ENCODE assay signal across 9 cellular contexts in the genomic region with DNA sequence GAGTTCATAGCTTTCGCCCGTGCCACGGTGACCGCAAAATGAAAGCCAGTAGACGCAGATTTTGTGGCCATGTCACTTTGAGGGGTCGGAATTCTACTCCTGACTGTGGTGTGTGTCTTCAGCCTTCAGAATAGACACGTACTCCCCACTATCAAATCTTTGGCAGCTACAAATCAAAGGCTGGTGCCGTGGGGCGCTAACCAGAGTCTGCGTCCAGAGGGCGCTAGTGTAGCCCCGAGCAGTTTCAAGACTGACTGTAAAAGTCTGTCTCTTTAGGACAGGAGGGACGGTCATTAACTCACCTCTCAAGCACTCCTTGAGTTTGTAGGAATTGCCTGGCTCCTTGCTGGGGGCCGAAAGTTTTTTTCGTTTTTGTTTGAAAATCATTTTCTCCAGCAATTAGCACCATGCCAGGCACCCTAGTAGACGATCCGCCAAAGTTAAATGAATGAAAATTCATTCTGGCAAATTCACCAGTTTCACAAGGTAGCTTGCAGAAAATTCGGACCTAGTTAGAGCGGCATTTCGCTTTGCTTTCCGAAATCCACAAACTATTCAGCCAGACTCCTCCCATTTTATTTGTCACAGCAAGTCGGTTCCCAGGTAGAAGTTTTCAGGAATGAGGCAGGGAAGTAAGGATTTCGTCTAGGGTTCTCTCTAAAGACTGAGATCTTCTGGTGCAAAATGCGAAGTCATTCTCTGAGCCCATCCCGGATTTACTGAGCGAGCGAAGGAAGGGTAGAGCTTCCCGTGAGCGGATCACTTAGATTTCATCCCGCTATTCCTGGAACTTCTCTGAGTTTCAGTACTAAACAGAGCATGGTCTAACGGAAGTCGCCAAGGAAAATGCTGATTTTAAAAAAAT. TPM values are rescaled to one million over a fixed set of nuclear protein-coding genes. Genes with fewer than 3 reads are reported as not detected.
A peak's percentile ranks its signal among the peaks of the same experiment; 100 is the strongest.
DNase-seq lines count a peak whose midpoint lies in the region; TF ChIP-seq lines count a peak whose summit lies in the region.
"Had no signal": no experiment of that assay in that cellular context is flagged by ENCODE, and none has a peak within 500 bp of the region (broad histone marks: within the 10 kb centered on the region; RNA-seq: fewer than 3 reads in every experiment).

No MANE protein-coding gene starts in this region.

- no peaks in the 10 kb centered on the region for H3K9me3 Mint-ChIP-seq in activated naive CD4-positive, alpha-beta T cell treated with anti-CD3 and anti-CD28 coated beads, Interleukin-2, amount 10 ng/mL, durations not matched to agents 7 days and 5 days

- H3K4me3 ChIP-seq in HAP-1 (no peak overlapping the region), left ventricle myocardium inferior (peak overlapping the region; percentile 58), smooth muscle cell (peak overlapping the region; percentile 41)

- peaks cover 80% of the 10 kb centered on the region for H3K27me3 Mint-ChIP-seq in activated naive CD4-positive, alpha-beta T cell treated with anti-CD3 and anti-CD28 coated beads, Interleukin-2, amount 10 ng/mL, durations not matched to agents 7 days and 5 days

- H3K27me3 ChIP-seq in HAP-1 (ENCODE audit: low read depth) (peaks cover 41% of the 10 kb centered on the region), left ventricle myocardium inferior (ENCODE audit: low read depth) (peaks cover 99% of the 10 kb centered on the region), smooth muscle cell (ENCODE audit: low read depth) (peaks cover 92% of the 10 kb centered on the region)

- H3K4me1 Mint-ChIP-seq in activated naive CD4-positive, alpha-beta T cell treated with anti-CD3 and anti-CD28 coated beads, Interleukin-2, amount 10 ng/mL, durations not matched to agents 7 days and 5 days: peaks cover 32% of the 10 kb centered on the region

- no peak overlapping the region for H3K27ac Mint-ChIP-seq in activated naive CD4-positive, alpha-beta T cell treated with anti-CD3 and anti-CD28 coated beads, Interleukin-2, amount 10 ng/mL, durations not matched to agents 7 days and 5 days

- H4K20me1 ChIP-seq in smooth muscle cell (ENCODE audit: low read depth): no peaks in the 10 kb centered on the region

- intact Hi-C loops in left ventricle myocardium inferior (cut with micrococcal nuclease): no loop called here

- peak; percentile 63 for TF ChIP-seq CTCF in left ventricle myocardium inferior (IDR thresholded peaks at IDR 0.05; ENCODE audit: borderline replicate concordance)
- TF ChIP-seq CTCF in smooth muscle cell (IDR thresholded peaks at IDR 0.05; ENCODE audit: borderline replicate concordance, insufficient read depth, poor library complexity, severe bottlenecking): peak; percentile 66

- in situ Hi-C loops in HAP-1 (cut with MboI; ENCODE audit: low sequenced_read_pairs): no loop called here

- no peak overlapping the region for H3K27ac ChIP-seq in left ventricle myocardium inferior (replicated peaks)
- H3K27ac ChIP-seq in smooth muscle cell (ENCODE audit: low read depth): no peak overlapping the region

- H3K36me3 ChIP-seq in HAP-1 (replicated peaks) (no peaks in the 10 kb centered on the region), left ventricle myocardium inferior (no peaks in the 10 kb centered on the region), smooth muscle cell (ENCODE audit: low read depth) (no peaks in the 10 kb centered on the region)

- H3K9ac ChIP-seq in smooth muscle cell (ENCODE audit: low read depth): no peak overlapping the region

- DNase-seq in D341Med (ENCODE audit: low spot score): peak; percentile 69
- peak; percentile 28 to 70 for DNase-seq in HAP-1 (ENCODE audit: low spot score in 2 of 2)
- DNase-seq in RPMI8226: peak; percentile 54
- DNase-seq in activated naive CD4-positive, alpha-beta T cell treated with anti-CD3 and anti-CD28 coated beads, Interleukin-2, amount 10 ng/mL, durations not matched to agents 7 days and 5 days: peak; percentile 76
- peak; percentile 22 for DNase-seq in left ventricle myocardium inferior
- no peak for DNase-seq in smooth muscle cell (lab: John Stamatoyannopoulos, UW; ENCODE audit: unreplicated experiment)
- no peak for DNase-seq in NCI-H748 treated with DMSO at 0.1 percent for 48 hours (lab: John Stamatoyannopoulos, UW)
- DNase-seq in DMS153 treated with DMSO at 0.1 percent for 48 hours (lab: John Stamatoyannopoulos, UW; ENCODE audit: unreplicated experiment): no peak

- no peaks in the 10 kb centered on the region for H3K4me1 ChIP-seq in HAP-1
- peaks cover 34% of the 10 kb centered on the region for H3K4me1 ChIP-seq in left ventricle myocardium inferior
- H3K4me1 ChIP-seq in smooth muscle cell (ENCODE audit: low read depth): peaks cover 16% of the 10 kb centered on the region

- H3K9me3 ChIP-seq in HAP-1 (no peaks in the 10 kb centered on the region), left ventricle myocardium inferior (replicated peaks) (no peaks in the 10 kb centered on the region), smooth muscle cell (replicated peaks; ENCODE audit: low read depth) (no peaks in the 10 kb centered on the region)

- CTCF ChIA-PET in activated naive CD4-positive, alpha-beta T cell treated with anti-CD3 and anti-CD28 coated beads, Interleukin-2, amount 10 ng/mL, durations not matched to agents 7 days and 5 days (lab: Charles Lee): interaction anchor here (0.5 to 4.7 kb wide), 21 partner anchors 8 to 236 kb away, joined by 3 to 46 read pairs (median 4); a partner anchor contains a TSS

- H3K36me3 Mint-ChIP-seq in activated naive CD4-positive, alpha-beta T cell treated with anti-CD3 and anti-CD28 coated beads, Interleukin-2, amount 10 ng/mL, durations not matched to agents 7 days and 5 days: no peaks in the 10 kb centered on the region

- no peaks in the 10 kb centered on the region for H3K79me2 ChIP-seq in smooth muscle cell (ENCODE audit: low read depth)

- peak overlapping the region; percentile 22 for H2AFZ ChIP-seq in smooth muscle cell (ENCODE audit: low read depth)

- H3F3A ChIP-seq in smooth muscle cell (ENCODE audit: low read depth): no peaks in the 10 kb centered on the region

- H3K4me3 Mint-ChIP-seq in activated naive CD4-positive, alpha-beta T cell treated with anti-CD3 and anti-CD28 coated beads, Interleukin-2, amount 10 ng/mL, durations not matched to agents 7 days and 5 days: peak overlapping the region; percentile 29

- peak overlapping the region; percentile 85 for H3K4me2 ChIP-seq in smooth muscle cell

- 5% methylated on average over 32 of the region's 32 CpGs for WGBS in smooth muscle cell (ENCODE audit: low lambda C conversion rate)

RNA-seq across cellular contexts. Expression of a gene that starts 2.8 kb away (rescaled TPM):
- total RNA-seq in left ventricle myocardium inferior (not detected), smooth muscle cell (not detected in 2 replicates)
- not detected in 2 replicates for polyA plus RNA-seq in smooth muscle cell
- total RNA-seq: temporal lobe had no signal

Comparison
In these comparisons a context has a peak if more than half of its experiments do, and no peak if none do; other contexts are left out.
1. DNase-seq: peak in D341Med (single experiment), HAP-1 (2 of 2), RPMI8226 (single experiment), activated naive CD4-positive, alpha-beta T cell treated with anti-CD3 and anti-CD28 coated beads, Interleukin-2, amount 10 ng/mL, durations not matched to agents 7 days and 5 days (single experiment) and left ventricle myocardium inferior (single experiment); none in smooth muscle cell (single experiment), NCI-H748 treated with DMSO at 0.1 percent for 48 hours (single experiment) and DMS153 treated with DMSO at 0.1 percent for 48 hours (single experiment).